Comparison of ENCODE assay signal across 19 cellular contexts in genomic region chr11:75856912-75857311, GRCh38. TPM values are rescaled to one million over a fixed set of nuclear protein-coding genes. Genes with fewer than 3 reads are reported as not detected.
DNase-seq lines count a peak whose midpoint lies in the region; ATAC-seq and TF ChIP-seq lines count a peak whose summit lies in the region.
"Had no signal": no experiment of that assay in that cellular context is flagged by ENCODE, and none has a peak within 500 bp of the region (broad histone marks: within the 10 kb centered on the region; RNA-seq: fewer than 3 reads in every experiment).

No MANE protein-coding gene starts in this region.

- no peak for DNase-seq in CD8-positive, alpha-beta memory T cell
- DNase-seq in mesothelial cell of epicardium (ENCODE audit: low spot score in 2 of 2, unreplicated experiment in 2 of 2) = no peak
- DNase-seq in stimulated activated naive B cell treated with anti-CD40 and anti-IgM and Interleukin-4, amounts not matched to agents 10 μg/mL and 1 μg/mL and 100 μg/mL, for 72 hours = no peak
- no peak for DNase-seq in thyroid gland
- no peak for DNase-seq in neuronal stem cell (ENCODE audit: low spot score)
- no peak for DNase-seq in HPDE6-E6E7 (ENCODE audit: extremely low spot score)
- DNase-seq: 8988T, ACHN, DMS53, H9, NCI-H1048, NCI-H1417, NCI-H1694, NCI-H2029 treated with DMSO at 0.1 percent for 48 hours, NCI-H526 treated with DMSO at 0.1 percent for 48 hours, Peyer's patch, SHP77 treated with DMSO at 0.1 percent for 48 hours had no signal

- no peak overlapping the region for H3K9ac ChIP-seq in neuronal stem cell (ENCODE audit: low read depth, low read length, poor library complexity)

- H3K9me3 ChIP-seq in CD8-positive, alpha-beta memory T cell (ENCODE audit: low read length) = no peaks in the 10 kb centered on the region
- no peaks in the 10 kb centered on the region for H3K9me3 ChIP-seq in thyroid gland
- H3K9me3 ChIP-seq in neuronal stem cell (replicated peaks in 1 of 2; ENCODE audit: control insufficient read depth in 2 of 2, insufficient read depth in 1 of 2, low read depth in 1 of 2, low read length in 2 of 2) = no peaks in the 10 kb centered on the region
- H3K9me3 ChIP-seq: Peyer's patch had no signal

- H3K36me3 Mint-ChIP-seq in CD8-positive, alpha-beta memory T cell = peaks cover 9 to 44% (median 19%) of the 10 kb centered on the region in 3 donors
- peaks cover 20% of the 10 kb centered on the region for H3K36me3 Mint-ChIP-seq in mesothelial cell of epicardium
- H3K36me3 Mint-ChIP-seq in stimulated activated naive B cell treated with anti-CD40 and anti-IgM and Interleukin-4, amounts not matched to agents 10 μg/mL and 1 μg/mL and 100 μg/mL, for 72 hours = peaks cover 40 to 48% of the 10 kb centered on the region in 2 donors

- H3K23ac ChIP-seq in neuronal stem cell (ENCODE audit: low read depth, low read length, poor library complexity) = no peak overlapping the region

- no peak overlapping the region for H3K4me3 ChIP-seq in CD8-positive, alpha-beta memory T cell (ENCODE audit: low read length)
- H3K4me3 ChIP-seq in thyroid gland (replicated peaks in 1 of 3) (no peak overlapping the region), neuronal stem cell (ENCODE audit: low read length in 2 of 2) (no peak overlapping the region)
- H3K4me3 ChIP-seq: GM23338, Peyer's patch had no signal

- H3K4ac ChIP-seq in neuronal stem cell (ENCODE audit: low read length) = no peak overlapping the region

- H3K27ac ChIP-seq in CD8-positive, alpha-beta memory T cell (ENCODE audit: low read depth, low read length) = no peak overlapping the region
- peak overlapping the region; percentile 58 for H3K27ac ChIP-seq in VCaP
- no peak overlapping the region for H3K27ac ChIP-seq in thyroid gland
- H3K27ac ChIP-seq in neuronal stem cell (replicated peaks; ENCODE audit: low read length) = no peak overlapping the region
- H3K27ac ChIP-seq: Peyer's patch had no signal

- no peak overlapping the region for H3K4me2 ChIP-seq in neuronal stem cell (ENCODE audit: insufficient read depth, low read length, poor library complexity, severe bottlenecking)
- H3K4me2 ChIP-seq: GM23338 had no signal

- POLR2A ChIA-PET in CD8-positive, alpha-beta memory T cell (lab: Charles Lee) = no interaction called here

- no peak overlapping the region for H3K14ac ChIP-seq in neuronal stem cell (ENCODE audit: low read length)

- H2BK12ac ChIP-seq in neuronal stem cell (ENCODE audit: low read length) = no peak overlapping the region

- H4K8ac ChIP-seq in neuronal stem cell (ENCODE audit: low read depth, low read length) = no peak overlapping the region

- intact Hi-C loops in thyroid gland (cut with DNase I) = no loop called here

- TF ChIP-seq CTCF in VCaP (conservative IDR thresholded peaks at IDR 0.05) (no peak), mesothelial cell of epicardium (IDR thresholded peaks at IDR 0.05; ENCODE audit: unreplicated experiment) (no peak), thyroid gland (IDR thresholded peaks at IDR 0.05) (no peak)

- H3K27me3 Mint-ChIP-seq in CD8-positive, alpha-beta memory T cell = no peaks in the 10 kb centered on the region
- H3K27me3 Mint-ChIP-seq in mesothelial cell of epicardium (ENCODE audit: low read depth) = no peaks in the 10 kb centered on the region
- no peaks in the 10 kb centered on the region for H3K27me3 Mint-ChIP-seq in stimulated activated naive B cell treated with anti-CD40 and anti-IgM and Interleukin-4, amounts not matched to agents 10 μg/mL and 1 μg/mL and 100 μg/mL, for 72 hours

- no peaks in the 10 kb centered on the region for H3K9me3 Mint-ChIP-seq in CD8-positive, alpha-beta memory T cell
- H3K9me3 Mint-ChIP-seq in mesothelial cell of epicardium = peaks cover 3% of the 10 kb centered on the region
- H3K9me3 Mint-ChIP-seq in stimulated activated naive B cell treated with anti-CD40 and anti-IgM and Interleukin-4, amounts not matched to agents 10 μg/mL and 1 μg/mL and 100 μg/mL, for 72 hours = peaks cover 2 to 8% of the 10 kb centered on the region in 2 donors
- H3K9me3 Mint-ChIP-seq: GM23338, H9 had no signal

- peak overlapping the region in 5 of 8 donors; percentile 32 to 81 (median 58) for H3K27ac Mint-ChIP-seq in CD8-positive, alpha-beta memory T cell
- H3K27ac Mint-ChIP-seq in mesothelial cell of epicardium = peak overlapping the region; percentile 18
- H3K27ac Mint-ChIP-seq in stimulated activated naive B cell treated with anti-CD40 and anti-IgM and Interleukin-4, amounts not matched to agents 10 μg/mL and 1 μg/mL and 100 μg/mL, for 72 hours = peak overlapping the region; percentile 79
- H3K27ac Mint-ChIP-seq: GM23338, H9 had no signal

- H3K4me1 Mint-ChIP-seq in CD8-positive, alpha-beta memory T cell = peaks cover 19 to 25% (median 25%) of the 10 kb centered on the region in 3 donors
- H3K4me1 Mint-ChIP-seq in mesothelial cell of epicardium = peaks cover 25% of the 10 kb centered on the region
- peaks cover 21 to 39% of the 10 kb centered on the region in 2 donors for H3K4me1 Mint-ChIP-seq in stimulated activated naive B cell treated with anti-CD40 and anti-IgM and Interleukin-4, amounts not matched to agents 10 μg/mL and 1 μg/mL and 100 μg/mL, for 72 hours
- H3K4me1 Mint-ChIP-seq: GM23338 had no signal

- H2BK15ac ChIP-seq in neuronal stem cell (ENCODE audit: low read length) = no peak overlapping the region

- no peak overlapping the region for H3K18ac ChIP-seq in neuronal stem cell (ENCODE audit: low read length)

- no peak overlapping the region for H2BK120ac ChIP-seq in neuronal stem cell (ENCODE audit: low read depth, low read length)

- no peaks in the 10 kb centered on the region for H3K27me3 ChIP-seq in CD8-positive, alpha-beta memory T cell (ENCODE audit: insufficient read depth, low read length, poor library complexity, severe bottlenecking)
- no peaks in the 10 kb centered on the region for H3K27me3 ChIP-seq in thyroid gland
- H3K27me3 ChIP-seq in neuronal stem cell (ENCODE audit: control insufficient read depth in 3 of 3, insufficient read depth in 3 of 3, low read depth in 1 of 3, low read length in 3 of 3) = no peaks in the 10 kb centered on the region
- H3K27me3 ChIP-seq: Peyer's patch had no signal

- H2AFZ ChIP-seq in neuronal stem cell (ENCODE audit: low read length) = no peak overlapping the region
- H2AFZ ChIP-seq: GM23338 had no signal

- CTCF ChIA-PET in CD8-positive, alpha-beta memory T cell (lab: Charles Lee) = interaction anchor here (1.1 kb wide), 1 partner anchor 295 kb away, joined by 4 read pairs; no protein-coding TSS in a partner anchor

- WGBS in thyroid gland, 2 donors = 97 to 98% methylated on average over 3 of the region's 3 CpGs
- WGBS in neuronal stem cell (ENCODE audit: extremely low coverage in 2 of 2, insufficient read length in 2 of 2, insufficient replicate concordance in 1 of 2), 2 donors = 100% methylated on average over 1 of the region's 3 CpGs; no CpG with 5 or more reads in 1 of the 2 donors

- no peaks in the 10 kb centered on the region for H3K79me1 ChIP-seq in neuronal stem cell (ENCODE audit: low read depth, low read length)

- no peak overlapping the region for H4K91ac ChIP-seq in neuronal stem cell (ENCODE audit: low read depth, low read length, poor library complexity)

- no peak for TF ChIP-seq POLR2A in thyroid gland (IDR thresholded peaks at IDR 0.05)

- no peak overlapping the region for H2BK5ac ChIP-seq in neuronal stem cell (ENCODE audit: low read length)

- no peak overlapping the region for H2AK5ac ChIP-seq in neuronal stem cell (ENCODE audit: low read depth, low read length)

- H3K36me3 ChIP-seq in CD8-positive, alpha-beta memory T cell (ENCODE audit: insufficient read depth, low read length) = no peaks in the 10 kb centered on the region
- no peaks in the 10 kb centered on the region for H3K36me3 ChIP-seq in thyroid gland
- H3K36me3 ChIP-seq in neuronal stem cell (replicated peaks in 1 of 2; ENCODE audit: control insufficient read depth in 2 of 2, insufficient read depth in 2 of 2, low read length in 2 of 2) = peaks cover 0 to 14% of the 10 kb centered on the region in 2 donors

- ATAC-seq in stimulated activated naive B cell treated with anti-CD40 and anti-IgM and Interleukin-4, amounts not matched to agents 10 μg/mL and 1 μg/mL and 100 μg/mL, for 72 hours (replicated peaks) = no peak
- ATAC-seq: GM23338 had no signal

- no peak overlapping the region for H3K4me3 Mint-ChIP-seq in CD8-positive, alpha-beta memory T cell
- no peak overlapping the region for H3K4me3 Mint-ChIP-seq in mesothelial cell of epicardium
- H3K4me3 Mint-ChIP-seq in stimulated activated naive B cell treated with anti-CD40 and anti-IgM and Interleukin-4, amounts not matched to agents 10 μg/mL and 1 μg/mL and 100 μg/mL, for 72 hours = no peak overlapping the region
- H3K4me3 Mint-ChIP-seq: GM23338, H9 had no signal

- H3K4me1 ChIP-seq in CD8-positive, alpha-beta memory T cell (ENCODE audit: insufficient read depth, low read length) = no peaks in the 10 kb centered on the region
- H3K4me1 ChIP-seq in thyroid gland = peaks cover 34 to 37% of the 10 kb centered on the region in 2 donors
- no peaks in the 10 kb centered on the region for H3K4me1 ChIP-seq in neuronal stem cell (ENCODE audit: control insufficient read depth in 2 of 2, insufficient read depth in 1 of 2, low read depth in 1 of 2, low read length in 2 of 2)

RNA-seq across cellular contexts. Expression of gene UVRAG, which starts 41.9 kb away (rescaled TPM):
- total RNA-seq in CD8-positive, alpha-beta memory T cell = 10 to 100 TPM; 18.0 to 20.9 TPM
- 17.1 TPM for polyA plus RNA-seq in CD8-positive, alpha-beta memory T cell
- 27.3 to 27.6 TPM (median 27.4 TPM) in 3 replicates for total RNA-seq in mesothelial cell of epicardium
- total RNA-seq in thyroid gland = 10 to 100 TPM; 27.1 to 35.9 (median 31.0) TPM
- polyA plus RNA-seq in neuronal stem cell (2013, experiment 1 of 2) = 7.3 TPM
- 7.4 TPM for polyA plus RNA-seq in neuronal stem cell (2013, experiment 2 of 2)

Comparison
In these comparisons a context has a peak if more than half of its experiments do, and no peak if none do; other contexts are left out.
1. H3K27ac Mint-ChIP-seq: peak in every context shown above with its lines; median percentile 79 in stimulated activated naive B cell treated with anti-CD40 and anti-IgM and Interleukin-4, amounts not matched to agents 10 μg/mL and 1 μg/mL and 100 μg/mL, for 72 hours; 58 in CD8-positive, alpha-beta memory T cell; 18 in mesothelial cell of epicardium.